In genomic region chr7:99693100-99693426, GRCh38 we compare ENCODE assay signal across 1 cellular context.
TF ChIP-seq lines count a peak whose summit lies in the region.

No MANE protein-coding gene starts in this region.

TF ChIP-seq in K562, 482 proteins besides CTCF, POLR2A, EP300 and RAD21:
- TF ChIP-seq ZNF431 (CRISPR knock-in tag; IDR thresholded peaks at IDR 0.05) (0 out of 2 replicates have a peak, but pooled peaks have one; percentile 6), ZNF232 (CRISPR knock-in tag; IDR thresholded peaks at IDR 0.05) (0 out of 2 replicates have a peak, but pooled peaks have one; percentile 41), AFF1 (IDR thresholded peaks at IDR 0.05; ENCODE audit: low read depth in 1 of 2, partially characterized antibody in 2 of 2) (peak in 1 of 2 experiments; percentile 6), SRSF7 (optimal IDR thresholded peaks at IDR 0.05; ENCODE audit: low read depth, low read length) (no peak), BRF1 (IDR thresholded peaks at IDR 0.05; ENCODE audit: borderline replicate concordance, extremely low read depth, insufficient read length) (no peak), MECOM (CRISPR knock-in tag; IDR thresholded peaks at IDR 0.05) (0 out of 2 replicates have a peak, but pooled peaks have one; percentile 4), TOE1 (IDR thresholded peaks at IDR 0.05; ENCODE audit: borderline replicate concordance) (0 out of 2 replicates have a peak, but pooled peaks have one; percentile 7), TOE1 (CRISPR knock-in tag; IDR thresholded peaks at IDR 0.05; ENCODE audit: borderline replicate concordance, low read depth) (no peak), ZNF444 (CRISPR knock-in tag; IDR thresholded peaks at IDR 0.05) (no peak), MEF2A (IDR thresholded peaks at IDR 0.05; ENCODE audit: control insufficient read depth, low read depth, low read length) (no peak)
